Comparison of ENCODE assay signal across 8 cellular contexts in the genomic region with DNA sequence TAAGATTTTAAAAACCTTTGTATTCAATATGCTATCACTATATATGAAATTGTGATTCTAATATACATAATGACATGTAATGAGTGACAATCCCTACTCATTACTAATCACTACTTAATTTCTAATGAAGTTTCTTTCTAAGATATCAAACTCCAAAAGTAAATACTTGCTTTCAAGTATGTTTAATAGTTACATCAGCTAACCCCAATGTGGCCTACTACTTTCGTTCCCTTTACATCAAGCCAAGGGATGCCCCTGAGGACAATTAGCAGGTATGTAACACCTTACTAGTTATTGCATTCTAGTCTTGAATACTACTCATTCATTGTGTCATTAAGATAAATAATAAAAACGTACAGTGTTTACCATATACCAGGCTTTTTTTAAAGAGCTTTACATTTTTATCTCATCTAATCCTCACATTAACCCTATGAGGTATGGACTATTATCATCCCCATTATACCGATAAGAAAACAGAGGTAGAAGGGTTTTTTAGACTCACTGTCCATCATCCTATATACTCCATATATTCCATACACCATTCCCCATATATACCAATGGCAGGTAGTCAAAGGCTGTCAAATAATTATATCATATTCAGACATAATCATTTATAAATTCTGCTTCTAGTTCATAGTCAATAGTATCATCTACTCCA. TPM values are rescaled to one million over a fixed set of nuclear protein-coding genes. Genes with fewer than 3 reads are reported as not detected.
DNase-seq lines count a peak whose midpoint lies in the region; ATAC-seq and TF ChIP-seq lines count a peak whose summit lies in the region.

No MANE protein-coding gene starts in this region.

- H3K9me3 ChIP-seq in SJCRH30 (replicated peaks): no peaks in the 10 kb centered on the region
- H3K9me3 ChIP-seq in esophagus squamous epithelium: no peaks in the 10 kb centered on the region
- no peaks in the 10 kb centered on the region for H3K9me3 ChIP-seq in prostate gland

- H3K4me1 ChIP-seq in SJCRH30 (no peaks in the 10 kb centered on the region; the same call in 1 of the 2 replicates), esophagus squamous epithelium (peaks cover 14 to 60% (median 19%) of the 10 kb centered on the region in 3 donors), prostate gland (replicated peaks) (no peaks in the 10 kb centered on the region)

- TF ChIP-seq CTCF in GM12864 (IDR thresholded peaks at IDR 0.05; ENCODE audit: low read depth, low read length, missing control alignments): no peak
- no peak for TF ChIP-seq CTCF in esophagus squamous epithelium (IDR thresholded peaks at IDR 0.05)
- no peak for TF ChIP-seq CTCF in prostate gland (IDR thresholded peaks at IDR 0.05)

- WGBS in esophagus squamous epithelium, 2 donors: 0 to 1% methylated on average over 3 of the region's 3 CpGs
- WGBS in prostate gland: 0% methylated on average over 3 of the region's 3 CpGs

- H3K27ac ChIP-seq in SJCRH30: no peak overlapping the region
- H3K27ac ChIP-seq in esophagus squamous epithelium: peak overlapping the region in 3 of 4 donors; percentile 11 to 100 (median 99)
- peak overlapping the region; percentile 96 to 99 for H3K27ac ChIP-seq in prostate gland

- no peak for TF ChIP-seq POLR2A in esophagus squamous epithelium (IDR thresholded peaks at IDR 0.05)
- no peak for TF ChIP-seq POLR2A in prostate gland (IDR thresholded peaks at IDR 0.05)

- no peak for ATAC-seq in GM18511 (IDR thresholded peaks at IDR 0.05; ENCODE audit: unreplicated experiment)

- DNase-seq in GM12864 (ENCODE audit: low read depth): no peak
- no peak for DNase-seq in SJCRH30
- DNase-seq in esophagus squamous epithelium (lab: John Stamatoyannopoulos, UW): no peak
- no peak for DNase-seq in prostate gland (ENCODE audit: low spot score)
- DNase-seq in UCSD-AML1 (lab: John Stamatoyannopoulos, UW; ENCODE audit: unreplicated experiment): no peak
- DNase-seq in NCI-H1436 treated with DMSO at 0.1 percent for 48 hours (lab: John Stamatoyannopoulos, UW): no peak
- no peak for DNase-seq in effector CD8-positive, alpha-beta T cell (lab: John Stamatoyannopoulos, UW)

- H3K4me3 ChIP-seq in GM12864 (ENCODE audit: low read depth, low read length): peak overlapping the region; percentile 88
- H3K4me3 ChIP-seq in SJCRH30: peak overlapping the region; percentile 96
- peak overlapping the region; percentile 74 to 99 (median 88) for H3K4me3 ChIP-seq in esophagus squamous epithelium
- peak overlapping the region; percentile 79 to 87 for H3K4me3 ChIP-seq in prostate gland

- intact Hi-C loops in esophagus squamous epithelium (cut with DNase I) (no loop called here), prostate gland (cut with DNase I) (no loop called here)

- H3K27me3 ChIP-seq in SJCRH30: no peaks in the 10 kb centered on the region
- no peaks in the 10 kb centered on the region for H3K27me3 ChIP-seq in esophagus squamous epithelium
- H3K27me3 ChIP-seq in prostate gland (replicated peaks; ENCODE audit: insufficient read depth): no peaks in the 10 kb centered on the region

- H3K36me3 ChIP-seq in SJCRH30 (peaks cover 66% of the 10 kb centered on the region), esophagus squamous epithelium (peaks cover 0 to 41% (median 18%) of the 10 kb centered on the region in 3 donors), prostate gland (no peaks in the 10 kb centered on the region)

RNA-seq across cellular contexts. Expression of a gene that starts 4.2 kb away (rescaled TPM):
- 67.6 and 71.4 TPM in 2 replicates for total RNA-seq in SJCRH30 (2014; rRNA removed; shearing (Covaris generic))
- total RNA-seq in esophagus squamous epithelium (10 to 100 TPM; 29.5 to 42.3 (median 34.0) TPM), prostate gland (10 to 100 TPM; 43.5 to 45.0 TPM)

RNA-seq across cellular contexts. Expression of a gene that starts 47.7 kb away (rescaled TPM):
- 1.2 and 1.5 TPM in 2 replicates for total RNA-seq in SJCRH30 (2014; rRNA removed; shearing (Covaris generic))
- total RNA-seq in esophagus squamous epithelium: 10 to 100 TPM in 3 of 4 donors, 1 to 10 TPM in 1; 7.4 to 40.6 (median 18.3) TPM
- 10 to 100 TPM; 24.5 to 49.3 TPM for total RNA-seq in prostate gland
